8 cellular contexts compared by ENCODE assay signal in the genomic region with DNA sequence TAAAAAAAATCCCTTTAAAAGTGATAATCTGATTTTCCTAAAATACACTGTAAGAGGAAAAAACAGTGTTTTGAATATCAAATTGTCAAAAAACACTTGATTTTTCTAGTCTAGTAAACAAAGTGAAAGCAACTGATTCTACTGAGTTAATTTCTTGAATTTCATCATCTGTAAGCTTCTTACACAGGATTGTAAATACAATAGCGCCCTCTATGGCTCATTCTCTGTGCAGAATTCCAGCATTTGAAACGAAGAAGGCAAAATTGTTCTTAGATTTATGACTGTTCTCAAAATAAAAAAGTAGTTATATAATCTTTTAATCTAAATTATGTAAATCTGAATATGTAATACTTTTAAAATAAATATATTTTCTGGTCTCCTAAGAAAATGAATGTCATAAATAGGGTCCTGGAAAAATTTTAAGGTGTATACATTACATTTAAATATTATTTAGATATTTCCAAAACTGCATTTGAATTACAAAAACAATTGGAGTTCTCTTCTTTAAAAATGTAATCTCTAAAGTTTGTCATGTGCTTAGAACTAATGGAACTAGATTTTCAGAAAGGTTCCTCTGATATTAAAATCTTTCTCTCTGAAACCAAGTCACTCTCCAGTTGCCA.
DNase-seq lines count a peak whose midpoint lies in the region; ATAC-seq and TF ChIP-seq lines count a peak whose summit lies in the region.

No MANE protein-coding gene starts in this region.

- dilution Hi-C loops in mammary epithelial cell (cut with HindIII; ENCODE audit: low sequenced_read_pairs) = no loop called here

- H3K9me3 Mint-ChIP-seq in effector memory CD8-positive, alpha-beta T cell = peaks cover 0 to 4% of the 10 kb centered on the region in 2 donors

- H3K4me1 Mint-ChIP-seq in effector memory CD8-positive, alpha-beta T cell (ENCODE audit: low read depth in 2 of 2) = no peaks in the 10 kb centered on the region

- in situ Hi-C loops in mammary epithelial cell (cut with MboI; ENCODE audit: low sequenced_read_pairs in 2 of 2) = loop anchor here (25.0 kb wide), 2 partner anchors 687 to 712 kb away; no protein-coding TSS in a partner anchor

- intact Hi-C loops in mammary epithelial cell (cut with micrococcal nuclease) = loop anchor here (2.0 to 10.0 kb wide), 3 partner anchors 135 to 713 kb away; no protein-coding TSS in a partner anchor

- H3K27ac ChIP-seq in mammary epithelial cell (ENCODE audit: insufficient read depth, low read depth, low read length) (no peak overlapping the region), lung (ENCODE audit: low read depth in 1 of 2, low read length in 1 of 2) (no peak overlapping the region)

- no TSS peak for BruUV-seq in mammary epithelial cell (replicated peaks; lab: Mats Ljungman, UMichigan)

- H3K36me3 Mint-ChIP-seq in effector memory CD8-positive, alpha-beta T cell (ENCODE audit: insufficient read depth) = no peaks in the 10 kb centered on the region

- no peak overlapping the region for H3K4me3 Mint-ChIP-seq in effector memory CD8-positive, alpha-beta T cell

- H3K4me2 ChIP-seq in mammary epithelial cell (ENCODE audit: insufficient read depth, low read depth, low read length) = peak overlapping the region; percentile 36

- no peaks in the 10 kb centered on the region for H3K79me2 ChIP-seq in mammary epithelial cell (ENCODE audit: insufficient read depth, low read length)

- no peaks in the 10 kb centered on the region for H3K27me3 Mint-ChIP-seq in effector memory CD8-positive, alpha-beta T cell

- no peak overlapping the region for H3K9ac ChIP-seq in mammary epithelial cell (ENCODE audit: insufficient read depth, low read length)

- TF ChIP-seq CTCF in mammary epithelial cell (conservative IDR thresholded peaks at IDR 0.05 in 1 of 2, IDR thresholded peaks at IDR 0.05 in 1 of 2; ENCODE audit: extremely low read depth in 1 of 2, insufficient read depth in 1 of 2, low read depth in 1 of 2, low read length in 2 of 2) = peak; percentile 82 to 87
- TF ChIP-seq CTCF in lung (IDR thresholded peaks at IDR 0.05; ENCODE audit: control extremely low read depth, extremely low read depth) = peak; percentile 32
- TF ChIP-seq CTCF in omental fat pad (IDR thresholded peaks at IDR 0.05) = no peak

- H3K36me3 ChIP-seq in mammary epithelial cell (ENCODE audit: insufficient read depth, low read length) (no peaks in the 10 kb centered on the region), lung (ENCODE audit: control insufficient read depth in 2 of 2, insufficient read depth in 2 of 2, low read length in 2 of 2) (no peaks in the 10 kb centered on the region)

- H3K27me3 ChIP-seq in mammary epithelial cell (ENCODE audit: insufficient read depth, low read length) (no peaks in the 10 kb centered on the region), lung (ENCODE audit: control insufficient read depth, insufficient read depth) (no peaks in the 10 kb centered on the region)

- H3K9me3 ChIP-seq in mammary epithelial cell (replicated peaks; ENCODE audit: insufficient read depth, low read length) (no peaks in the 10 kb centered on the region), lung (ENCODE audit: control insufficient read depth in 2 of 2, insufficient read depth in 1 of 2, low read length in 1 of 2) (no peaks in the 10 kb centered on the region)

- CTCF ChIA-PET in mammary epithelial cell (lab: Charles Lee; ENCODE audit: low non-redundant PET) = interaction anchor here (0.7 kb wide), 1 partner anchor 553 kb away, joined by 3 read pairs; no protein-coding TSS in a partner anchor

- H3K4me3 ChIP-seq in mammary epithelial cell (replicated peaks in 1 of 3; ENCODE audit: insufficient read depth in 1 of 3, low read depth in 2 of 3, low read length in 3 of 3) = no peak overlapping the region
- H3K4me3 ChIP-seq in lung = no peak overlapping the region

- DNase-seq in AG08396 (ENCODE audit: low spot score) (peak; percentile 16), HuH-7 (ENCODE audit: low spot score) (peak; percentile 4), NCI-H82 treated with DMSO at 0.1 percent for 48 hours (lab: John Stamatoyannopoulos, UW; ENCODE audit: unreplicated experiment) (peak; percentile 24), mammary epithelial cell (peak; percentile 35), lung (ENCODE audit: low spot score) (no peak), omental fat pad (ENCODE audit: low spot score) (no peak)
- DNase-seq in effector memory CD8-positive, alpha-beta T cell = no peak

- no peak overlapping the region for H3K27ac Mint-ChIP-seq in effector memory CD8-positive, alpha-beta T cell

- no peaks in the 10 kb centered on the region for H4K20me1 ChIP-seq in mammary epithelial cell (ENCODE audit: insufficient read depth, low read length)

- H2AFZ ChIP-seq in mammary epithelial cell (ENCODE audit: low read depth, low read length) = no peak overlapping the region

- WGBS in mammary epithelial cell (ENCODE audit: low coverage, missing lambda C conversion rate) = 0% methylated on average over 2 of the region's 2 CpGs
- 0 to 2% methylated on average over 2 of the region's 2 CpGs for WGBS in lung, 2 donors

- H3K4me1 ChIP-seq in mammary epithelial cell (ENCODE audit: insufficient read depth, low read length) = no peaks in the 10 kb centered on the region
- H3K4me1 ChIP-seq in lung (ENCODE audit: control insufficient read depth in 2 of 2, insufficient read depth in 2 of 2, low read length in 2 of 2) = no peaks in the 10 kb centered on the region

- ATAC-seq in GM18502 (IDR thresholded peaks at IDR 0.05; ENCODE audit: poor library complexity, unreplicated experiment) = peak; percentile 63
- ATAC-seq in lung (ENCODE audit: insufficient read depth, low FRiP score) = no peak
- ATAC-seq in omental fat pad (ENCODE audit: low FRiP score) = no peak
- ATAC-seq in effector memory CD8-positive, alpha-beta T cell (replicated peaks) = no peak

Comparison
In these comparisons a context has a peak if more than half of its experiments do, and no peak if none do; other contexts are left out.
1. DNase-seq: peak in AG08396 (single experiment), HuH-7 (single experiment), NCI-H82 treated with DMSO at 0.1 percent for 48 hours (single experiment) and mammary epithelial cell (single experiment); none in lung (single experiment), omental fat pad (single experiment) and effector memory CD8-positive, alpha-beta T cell (0 of 3).
2. CTCF ChIP-seq: peak in mammary epithelial cell (2 of 2) and lung (single experiment); none in omental fat pad (0 of 3).